In the genomic region with DNA sequence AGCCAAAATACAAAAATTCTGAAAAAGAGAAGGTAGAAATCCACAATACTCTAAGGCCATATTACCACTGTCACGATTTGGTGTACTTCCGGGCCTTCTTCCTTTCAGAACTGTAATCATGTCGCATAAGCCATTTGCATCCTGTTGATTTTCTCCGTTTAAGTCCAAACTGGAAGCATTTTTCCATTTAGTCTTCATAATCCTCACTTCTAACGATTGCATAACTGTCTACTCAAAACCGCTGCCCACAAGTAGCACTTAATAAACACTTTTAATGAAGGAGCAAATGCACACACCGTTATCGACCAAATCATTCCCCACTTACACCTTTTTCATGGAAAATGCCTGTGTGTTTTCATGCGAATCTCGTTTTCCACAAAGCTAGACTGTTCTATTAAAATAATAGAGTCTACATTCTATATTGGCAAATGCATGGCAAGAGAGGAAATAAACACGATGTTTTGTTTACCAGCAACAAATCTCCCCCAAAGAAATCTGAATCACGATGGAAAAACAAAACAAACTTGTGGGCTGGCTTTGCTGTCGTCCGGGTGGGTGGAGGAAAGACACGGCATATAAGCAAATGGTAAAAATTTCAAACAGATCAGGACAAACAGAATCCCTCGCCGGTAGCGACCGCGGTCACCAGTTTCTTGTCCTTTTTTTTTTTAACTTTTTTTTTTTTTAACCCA, we compare ENCODE assay signal across 8 cellular contexts. TPM values are rescaled to one million over a fixed set of nuclear protein-coding genes. Genes with fewer than 3 reads are reported as not detected.
DNase-seq lines count a peak whose midpoint lies in the region; ATAC-seq, FAIRE-seq and TF ChIP-seq lines count a peak whose summit lies in the region.

No MANE protein-coding gene starts in this region.

- POLR2A ChIA-PET in A673 (lab: Charles Lee; ENCODE audit: low non-redundant PET), result no interaction called here
- POLR2A ChIA-PET in GM10248 (lab: Yijun Ruan, JAX), result interaction anchor here (0.7 kb wide), 1 partner anchor 10 kb away, joined by 4 read pairs; no protein-coding TSS in a partner anchor
- POLR2A ChIA-PET in SK-N-SH (lab: Yijun Ruan, JAX), result interaction anchor here (0.6 to 1.0 kb wide), 2 partner anchors 16 to 237 kb away, joined by 3 read pairs; no protein-coding TSS in a partner anchor

- H3K9me2 ChIP-seq in SK-N-SH, result no peaks in the 10 kb centered on the region

- no peaks in the 10 kb centered on the region for H3K27me3 Mint-ChIP-seq in naive B cell

- CTCF ChIA-PET in A673 (lab: Charles Lee) (no interaction called here), GM10248 (lab: Yijun Ruan, JAX) (no interaction called here), SK-N-SH (lab: Yijun Ruan, JAX) (interaction anchor here (2.1 kb wide), 1 partner anchor 26 kb away, joined by 7 read pairs; no protein-coding TSS in a partner anchor)

- peak; percentile 8 for FAIRE-seq in endometrium (lab: Jason Lieb, UNC)

- peak overlapping the region; percentile 97 for H3K9ac ChIP-seq in SK-N-SH

- no peaks in the 10 kb centered on the region for H3K9me3 Mint-ChIP-seq in naive B cell

- H3K27ac ChIP-seq in A673 (ENCODE audit: low read depth, low read length, poor library complexity, severe bottlenecking) (peak overlapping the region; percentile 95), SK-N-SH (ENCODE audit: low read depth in 2 of 2, low read length in 1 of 2) (peak overlapping the region; percentile 88 to 98)

- H3K4me2 ChIP-seq in SK-N-SH, result peak overlapping the region; percentile 92

- peaks cover 19 to 32% (median 31%) of the 10 kb centered on the region in 3 donors for H3K4me1 Mint-ChIP-seq in naive B cell

- H3K4me3 ChIP-seq in A673 (ENCODE audit: low read depth, low read length, poor library complexity, severe bottlenecking), result peak overlapping the region; percentile 100
- peak overlapping the region; percentile 76 to 92 for H3K4me3 ChIP-seq in SK-N-SH (ENCODE audit: low read depth in 2 of 2, low read length in 1 of 2)

- WGBS in SK-N-SH (ENCODE audit: low lambda C conversion rate), result 1% methylated on average over 20 of the region's 20 CpGs

- H3K9me3 ChIP-seq in A673 (ENCODE audit: low read depth, low read length, poor library complexity, severe bottlenecking), result no peaks in the 10 kb centered on the region
- H3K9me3 ChIP-seq in SK-N-SH, result no peaks in the 10 kb centered on the region

- H3K27me3 ChIP-seq in A673 (replicated peaks; ENCODE audit: insufficient read depth, low read depth, low read length, poor library complexity) (no peaks in the 10 kb centered on the region), SK-N-SH (ENCODE audit: insufficient read depth) (no peaks in the 10 kb centered on the region)

- peak; percentile 35 for DNase-seq in A673 (ENCODE audit: low spot score)
- DNase-seq in GM10248 (ENCODE audit: extremely low spot score), result peak; percentile 31
- DNase-seq in SK-N-SH, result no peak
- DNase-seq in naive B cell, result peak; percentile 12
- no peak for DNase-seq in NCI-H146 treated with DMSO at 0.1 percent for 48 hours (lab: John Stamatoyannopoulos, UW; ENCODE audit: unreplicated experiment)

- peaks cover 65% of the 10 kb centered on the region for H3K79me2 ChIP-seq in SK-N-SH (ENCODE audit: insufficient read depth)

- no peak for TF ChIP-seq CTCF in A673 (conservative IDR thresholded peaks at IDR 0.05; ENCODE audit: low read depth, low read length)
- no peak for TF ChIP-seq CTCF in GM10248 (IDR thresholded peaks at IDR 0.05; ENCODE audit: control extremely low read depth, extremely low read depth, low read depth, missing control alignments)
- TF ChIP-seq CTCF in SK-N-SH (IDR thresholded peaks at IDR 0.05), result no peak

- BruUV-seq in A673 (replicated peaks; lab: Mats Ljungman, UMichigan), result no TSS peak

- intact Hi-C loops in A673 (cut with micrococcal nuclease; ENCODE audit: unreplicated experiment), result no loop called here

- peaks cover 12% of the 10 kb centered on the region for H3F3A ChIP-seq in SK-N-SH (replicated peaks; ENCODE audit: insufficient read depth)

- no peak for TF ChIP-seq RAD21 in SK-N-SH (IDR thresholded peaks at IDR 0.05; ENCODE audit: low read length)

- peaks cover 0 to 8% of the 10 kb centered on the region in 2 donors for H3K36me3 Mint-ChIP-seq in naive B cell

- no peak for TF ChIP-seq EP300 in SK-N-SH (IDR thresholded peaks at IDR 0.05; ENCODE audit: borderline replicate concordance in 1 of 2, low read depth in 1 of 2, low read length in 1 of 2)

- H2AFZ ChIP-seq in SK-N-SH (ENCODE audit: low read depth), result peak overlapping the region; percentile 82

- peak overlapping the region; percentile 86 to 95 (median 94) for H3K27ac Mint-ChIP-seq in naive B cell

- no peaks in the 10 kb centered on the region for H4K20me1 ChIP-seq in SK-N-SH (ENCODE audit: insufficient read depth)

- ATAC-seq in HG03039 (IDR thresholded peaks at IDR 0.05; ENCODE audit: unreplicated experiment) (peak; percentile 16), naive B cell (ENCODE audit: low read depth in 2 of 2) (no peak), GM18873 (IDR thresholded peaks at IDR 0.05; ENCODE audit: low FRiP score, unreplicated experiment) (no peak)

- H3K4me3 Mint-ChIP-seq in naive B cell, result peak overlapping the region; percentile 91 to 97 (median 94)

- H3K4me1 ChIP-seq in A673 (ENCODE audit: insufficient read depth, low read length, poor library complexity, severe bottlenecking) (peaks cover 4% of the 10 kb centered on the region), SK-N-SH (ENCODE audit: control insufficient read depth in 1 of 2, insufficient read depth in 2 of 2, low read depth in 1 of 2, low read length in 1 of 2) (peaks cover 0 to 12% of the 10 kb centered on the region in 2 experiments; a peak in 2 of 4 replicates)

- H3K36me3 ChIP-seq in A673 (ENCODE audit: insufficient read depth, low read length, poor library complexity, severe bottlenecking), result no peaks in the 10 kb centered on the region
- peaks cover 0 to 8% of the 10 kb centered on the region in 2 experiments for H3K36me3 ChIP-seq in SK-N-SH (replicated peaks in 1 of 2; ENCODE audit: control insufficient read depth in 1 of 2, insufficient read depth in 2 of 2, low read length in 1 of 2)

TF ChIP-seq in SK-N-SH, 30 proteins besides CTCF, POLR2A, EP300 and RAD21:
- TF ChIP-seq GABPA (IDR thresholded peaks at IDR 0.05; ENCODE audit: low read depth) (peak; percentile 34; the same call in 1 of the 2 replicates), SIN3A (IDR thresholded peaks at IDR 0.05; ENCODE audit: borderline replicate concordance, low read depth, low read length) (no peak)

RNA-seq across cellular contexts. Expression of a gene that starts 1.0 kb away (rescaled TPM):
- 27.0 and 30.9 TPM in 2 replicates for total RNA-seq in A673 (2021)
- polyA plus RNA-seq in SK-N-SH (2012; rRNA removed) (6.3 and 7.2 TPM in 2 replicates), naive B cell (ENCODE audit: low read depth in 6 of 6) (10 to 100 TPM; 26.2 to 31.3 (median 30.8) TPM)
- polyA plus RNA-seq in SK-N-SH (2012; cell fraction: cytosol; rRNA removed), result 9.7 and 11.3 TPM in 2 replicates
- 4.2 and 10.4 TPM in 2 replicates for polyA plus RNA-seq in SK-N-SH (2012; cell fraction: nucleus; rRNA removed)

RNA-seq across cellular contexts. Expression of a gene that starts 48.2 kb away (rescaled TPM):
- 67.2 and 71.7 TPM in 2 replicates for total RNA-seq in A673 (2021)
- polyA plus RNA-seq in SK-N-SH (2012; rRNA removed), result 28.5 and 35.6 TPM in 2 replicates
- 29.9 and 31.8 TPM in 2 replicates for polyA plus RNA-seq in SK-N-SH (2012; cell fraction: cytosol; rRNA removed)
- polyA plus RNA-seq in SK-N-SH (2012; cell fraction: nucleus; rRNA removed), result 96.2 and 102 TPM in 2 replicates
- polyA plus RNA-seq in naive B cell (ENCODE audit: low read depth in 6 of 6), result 10 to 100 TPM; 58.6 to 77.1 (median 67.5) TPM

Comparison
In these comparisons a context has a peak if more than half of its experiments do, and no peak if none do; other contexts are left out.
1. DNase-seq: peak in A673 (single experiment), GM10248 (single experiment) and naive B cell (single experiment); none in SK-N-SH (single experiment) and NCI-H146 treated with DMSO at 0.1 percent for 48 hours (single experiment).